Comparison of ENCODE assay signal across 17 cellular contexts in genomic region chr2:216328347-216328746, GRCh38. TPM values are rescaled to one million over a fixed set of nuclear protein-coding genes. Genes with fewer than 3 reads are reported as not detected.
DNase-seq lines count a peak whose midpoint lies in the region; ATAC-seq and TF ChIP-seq lines count a peak whose summit lies in the region.
"Had no signal": no experiment of that assay in that cellular context is flagged by ENCODE, and none has a peak within 500 bp of the region (broad histone marks: within the 10 kb centered on the region; RNA-seq: fewer than 3 reads in every experiment).

No MANE protein-coding gene starts in this region.

- H3K27me3 Mint-ChIP-seq in GM23338 (ENCODE audit: insufficient read depth, low read depth, poor library complexity) (no peaks in the 10 kb centered on the region), Calu3 (ENCODE audit: unreplicated experiment) (peaks cover 21% of the 10 kb centered on the region)
- H3K27me3 Mint-ChIP-seq: activated naive CD8-positive, alpha-beta T cell; CD4-positive, alpha-beta T cell had no signal

- H3F3A ChIP-seq in GM23338 (replicated peaks; ENCODE audit: low read depth): no peaks in the 10 kb centered on the region

- H3K36me3 Mint-ChIP-seq in GM23338 (ENCODE audit: low read depth) (no peaks in the 10 kb centered on the region), Calu3 (ENCODE audit: insufficient read depth, unreplicated experiment) (no peaks in the 10 kb centered on the region)
- H3K36me3 Mint-ChIP-seq: activated naive CD8-positive, alpha-beta T cell had no signal

- no peak overlapping the region for H3K27ac Mint-ChIP-seq in GM23338
- no peak overlapping the region for H3K27ac Mint-ChIP-seq in Calu3 (ENCODE audit: unreplicated experiment)
- H3K27ac Mint-ChIP-seq: activated CD4-positive, alpha-beta memory T cell treated with anti-CD3 and anti-CD28 coated beads, Interleukin-2, amount 10 ng/mL, durations not matched to agents 7 days and 5 days; activated naive CD8-positive, alpha-beta T cell; CD4-positive, alpha-beta T cell had no signal

- no TSS peak for BruUV-seq in Calu3 (replicated peaks; lab: Mats Ljungman, UMichigan)

- H3K79me2 ChIP-seq in GM23338 (replicated peaks; ENCODE audit: insufficient read depth): no peaks in the 10 kb centered on the region

- H3K27ac ChIP-seq in GM23338 (ENCODE audit: low read depth): no peak overlapping the region
- H3K27ac ChIP-seq: dorsolateral prefrontal cortex, heart left ventricle, neutrophil had no signal

- H3K9me3 Mint-ChIP-seq in GM23338 (no peaks in the 10 kb centered on the region), Calu3 (ENCODE audit: low read depth, unreplicated experiment) (no peaks in the 10 kb centered on the region)
- H3K9me3 Mint-ChIP-seq: activated CD4-positive, alpha-beta memory T cell treated with anti-CD3 and anti-CD28 coated beads, Interleukin-2, amount 10 ng/mL, durations not matched to agents 7 days and 5 days had no signal

- no peaks in the 10 kb centered on the region for H3K9me2 ChIP-seq in GM23338 (ENCODE audit: insufficient read depth)

- 0 out of 2 replicates have a peak, but pooled peaks cover 4% of the 10 kb centered on the region for H3K4me1 ChIP-seq in GM23338 (ENCODE audit: insufficient read depth)
- H3K4me1 ChIP-seq: heart left ventricle had no signal

- peak; percentile 37 for TF ChIP-seq CTCF in AG04449 (IDR thresholded peaks at IDR 0.05; ENCODE audit: insufficient read depth, low read length, missing control alignments)
- TF ChIP-seq CTCF in GM23338 (conservative IDR thresholded peaks at IDR 0.05; ENCODE audit: low read depth in 2 of 2): peak; percentile 56 to 78
- no peak for TF ChIP-seq CTCF in Calu3 (IDR thresholded peaks at IDR 0.05; ENCODE audit: unreplicated experiment)

- H3K27me3 ChIP-seq in GM23338 (ENCODE audit: insufficient read depth): no peaks in the 10 kb centered on the region
- H3K27me3 ChIP-seq: dorsolateral prefrontal cortex, heart left ventricle, neutrophil had no signal

- no peak overlapping the region for H2AFZ ChIP-seq in GM23338

- no peak overlapping the region for H3K4me3 ChIP-seq in AG04449 (ENCODE audit: low read depth, low read length)
- H3K4me3 ChIP-seq in GM23338: no peak overlapping the region
- H3K4me3 ChIP-seq: dorsolateral prefrontal cortex, heart left ventricle had no signal

- H3K4me1 Mint-ChIP-seq in GM23338: peaks cover 8% of the 10 kb centered on the region
- H3K4me1 Mint-ChIP-seq in Calu3 (ENCODE audit: low read depth, unreplicated experiment): no peaks in the 10 kb centered on the region
- H3K4me1 Mint-ChIP-seq: activated CD4-positive, alpha-beta memory T cell treated with anti-CD3 and anti-CD28 coated beads, Interleukin-2, amount 10 ng/mL, durations not matched to agents 7 days and 5 days had no signal

- CTCF ChIA-PET in AG04449 (lab: Yijun Ruan, JAX): interaction anchor here (0.7 to 2.9 kb wide), 6 partner anchors 13 to 97 kb away, joined by 3 to 12 read pairs (median 3); no protein-coding TSS in a partner anchor
- CTCF ChIA-PET in Calu3 (lab: Charles Lee): interaction anchor here (0.9 kb wide), 1 partner anchor 27 kb away, joined by 3 read pairs; no protein-coding TSS in a partner anchor

- ATAC-seq in GM23338 (peak; percentile 82), HG03039 (IDR thresholded peaks at IDR 0.05; ENCODE audit: unreplicated experiment) (no peak)
- ATAC-seq: heart left ventricle had no signal

- intact Hi-C loops in Calu3 (cut with micrococcal nuclease; ENCODE audit: unreplicated experiment): no loop called here

- H3K36me3 ChIP-seq in GM23338 (ENCODE audit: insufficient read depth): no peaks in the 10 kb centered on the region
- H3K36me3 ChIP-seq: heart left ventricle, neutrophil had no signal

- POLR2A ChIA-PET in AG04449 (lab: Yijun Ruan, JAX): no interaction called here

- no peaks in the 10 kb centered on the region for H4K20me1 ChIP-seq in GM23338 (replicated peaks; ENCODE audit: insufficient read depth)

- H3K4me2 ChIP-seq in GM23338: no peak overlapping the region

- H3K4me3 Mint-ChIP-seq in GM23338 (no peak overlapping the region), Calu3 (ENCODE audit: low read depth, unreplicated experiment) (no peak overlapping the region)
- H3K4me3 Mint-ChIP-seq: activated CD4-positive, alpha-beta memory T cell treated with anti-CD3 and anti-CD28 coated beads, Interleukin-2, amount 10 ng/mL, durations not matched to agents 7 days and 5 days; activated naive CD8-positive, alpha-beta T cell; CD4-positive, alpha-beta T cell had no signal

- DNase-seq in AG04449 (ENCODE audit: low read depth, low spot score) (no peak), GM23338 (ENCODE audit: low spot score) (peak; percentile 56), T-helper 9 cell (peak; percentile 5), fibroblast of gingiva (ENCODE audit: low read depth) (peak; percentile 43), OCI-M2 (lab: John Stamatoyannopoulos, UW; ENCODE audit: unreplicated experiment) (no peak), HuH-7.5 (ENCODE audit: low spot score) (no peak), Calu3 (no peak)
- DNase-seq: activated CD4-positive, alpha-beta memory T cell treated with anti-CD3 and anti-CD28 coated beads, Interleukin-2, amount 10 ng/mL, durations not matched to agents 7 days and 5 days; CD4-positive, alpha-beta T cell; dorsolateral prefrontal cortex; heart left ventricle; NCI-H146; NCI-H774 had no signal

TF ChIP-seq in GM23338, 12 proteins besides CTCF, POLR2A, EP300 and RAD21:
- TF ChIP-seq ZNF114 (CRISPR knock-in tag; IDR thresholded peaks at IDR 0.05): no peak
- no peak for TF ChIP-seq STAT1 (IDR thresholded peaks at IDR 0.05; ENCODE audit: unreplicated experiment)
- TF ChIP-seq ZNF462 (CRISPR knock-in tag; IDR thresholded peaks at IDR 0.05): no peak
- TF ChIP-seq POLR2AphosphoS5 (IDR thresholded peaks at IDR 0.05; ENCODE audit: low read depth): no peak
- TF ChIP-seq NANOG (IDR thresholded peaks at IDR 0.05; ENCODE audit: borderline replicate concordance): no peak
TF ChIP-seq in GM23338: peak in this region for 0.

RNA-seq across cellular contexts. Expression of gene MARCHF4, which starts 43.9 kb away (rescaled TPM):
- total RNA-seq in GM23338 (2014; rRNA removed; shearing (Covaris generic)): 1.1 and 1.2 TPM in 2 replicates
- 0.45 and 0.70 TPM in 2 replicates for polyA plus RNA-seq in GM23338 (2016; fragmentation: Nextera tagmentation; extraction: Ambion mirVana)
- 0.37 and 0.54 TPM in 2 replicates for total RNA-seq in Calu3 (2022)
- total RNA-seq: activated CD4-positive, alpha-beta memory T cell treated with anti-CD3 and anti-CD28 coated beads, Interleukin-2, amount 10 ng/mL, durations not matched to agents 7 days and 5 days; CD4-positive, alpha-beta T cell; liver had no signal
- polyA plus RNA-seq: liver had no signal

Comparison
In these comparisons a context has a peak if more than half of its experiments do, and no peak if none do; other contexts are left out.
1. DNase-seq: peak in GM23338 (single experiment), T-helper 9 cell (single experiment) and fibroblast of gingiva (single experiment); none in AG04449 (single experiment), OCI-M2 (single experiment), HuH-7.5 (single experiment) and Calu3 (single experiment).